8 cellular contexts compared by ENCODE assay signal in the genomic region with DNA sequence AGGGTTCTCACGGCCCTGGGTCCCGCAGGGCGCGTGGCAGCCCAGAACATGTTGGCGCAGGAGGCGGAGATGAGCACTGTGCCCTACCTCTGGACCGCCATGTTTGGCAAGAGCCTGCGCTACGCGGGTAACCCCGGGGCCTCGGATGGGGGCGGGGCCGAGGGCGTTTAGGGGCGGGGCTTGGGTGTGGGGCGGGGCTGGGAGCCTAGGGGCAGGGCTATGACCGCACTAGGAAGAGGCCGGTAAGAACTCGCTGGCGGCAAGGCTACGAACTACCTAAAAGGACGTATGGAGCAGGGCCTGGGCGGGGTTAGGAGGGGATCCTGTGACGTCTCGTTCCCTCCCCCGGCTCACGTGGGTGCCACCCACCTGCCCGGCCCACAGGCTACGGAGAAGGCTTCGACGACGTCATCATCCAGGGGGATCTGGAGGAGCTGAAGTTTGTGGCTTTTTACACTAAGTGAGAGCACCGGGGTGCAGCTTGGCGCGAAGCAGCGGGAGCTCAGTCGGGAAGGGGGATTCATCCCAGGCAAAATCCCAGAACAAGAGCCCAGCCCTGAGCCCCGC. TPM values are rescaled to one million over a fixed set of nuclear protein-coding genes. Genes with fewer than 3 reads are reported as not detected.
DNase-seq lines count a peak whose midpoint lies in the region; ATAC-seq and TF ChIP-seq lines count a peak whose summit lies in the region.

No MANE protein-coding gene starts in this region.

- 0 out of 3 replicates have a peak, but pooled peaks have one; percentile 18 for ATAC-seq in RWPE2 (ENCODE audit: low read depth)
- no peak for ATAC-seq in GM19452 (IDR thresholded peaks at IDR 0.05; ENCODE audit: unreplicated experiment)

- DNase-seq in AG04449 (ENCODE audit: low read depth, low spot score), result no peak
- DNase-seq in RWPE2 (ENCODE audit: low spot score), result no peak
- peak; percentile 79 for DNase-seq in astrocyte of the hippocampus (ENCODE audit: low read depth, low spot score)
- no peak for DNase-seq in iPS DF 6.9 (ENCODE audit: low read depth, low spot score)
- no peak for DNase-seq in NCI-H774 (lab: John Stamatoyannopoulos, UW)
- no peak for DNase-seq in NCI-H2107 treated with DMSO at 0.1 percent for 48 hours (lab: John Stamatoyannopoulos, UW; ENCODE audit: unreplicated experiment)

- H3K4me3 ChIP-seq in AG04449 (ENCODE audit: low read depth, low read length) (peak overlapping the region; percentile 36), RWPE2 (ENCODE audit: severe bottlenecking) (no peak overlapping the region), iPS DF 6.9 (ENCODE audit: low read length) (peak overlapping the region; percentile 7; the same call in 1 of the 2 replicates), skeletal muscle tissue (ENCODE audit: low read length in 3 of 3) (peak overlapping the region; percentile 38 to 54 (median 52))

- no peak for TF ChIP-seq CTCF in AG04449 (IDR thresholded peaks at IDR 0.05; ENCODE audit: insufficient read depth, low read length, missing control alignments)
- no peak for TF ChIP-seq CTCF in RWPE2 (IDR thresholded peaks at IDR 0.05; ENCODE audit: poor library complexity, severe bottlenecking)

- POLR2A ChIA-PET in AG04449 (lab: Yijun Ruan, JAX), result interaction anchor here (0.7 kb wide), 1 partner anchor 24 kb away, joined by 4 read pairs; no protein-coding TSS in a partner anchor

- peak overlapping the region in 2 of 3 donors; percentile 65 to 97 for H3K9ac ChIP-seq in skeletal muscle tissue (ENCODE audit: low read depth in 1 of 3, low read length in 3 of 3)

- H3K36me3 ChIP-seq in RWPE2 (ENCODE audit: low read depth) (peaks cover 9% of the 10 kb centered on the region), iPS DF 6.9 (ENCODE audit: control insufficient read depth, insufficient read depth, low read length) (no peaks in the 10 kb centered on the region; the same call in 1 of the 2 replicates), skeletal muscle tissue (ENCODE audit: control insufficient read depth in 3 of 3, insufficient read depth in 3 of 3, low read length in 3 of 3) (peaks cover 6 to 12% (median 10%) of the 10 kb centered on the region in 3 donors)

- CTCF ChIA-PET in AG04449 (lab: Yijun Ruan, JAX), result interaction anchor here (2.8 to 3.4 kb wide), 3 partner anchors 8 to 21 kb away, joined by 10 to 29 read pairs (median 14); no protein-coding TSS in a partner anchor

- H3K27ac ChIP-seq in RWPE2 (ENCODE audit: poor library complexity, severe bottlenecking) (no peak overlapping the region), iPS DF 6.9 (ENCODE audit: low read length) (no peak overlapping the region), skeletal muscle tissue (ENCODE audit: low read depth, low read length) (no peak overlapping the region)

- WGBS in iPS DF 6.9 (ENCODE audit: insufficient coverage, insufficient read length), result no CpG with 5 or more reads among the region's 39 CpGs

- H3K4me1 ChIP-seq in RWPE2 (ENCODE audit: insufficient read depth, poor library complexity, severe bottlenecking), result no peaks in the 10 kb centered on the region
- peaks cover 5% of the 10 kb centered on the region for H3K4me1 ChIP-seq in iPS DF 6.9 (ENCODE audit: control insufficient read depth, insufficient read depth, low read length)
- peaks cover 29 to 42% (median 39%) of the 10 kb centered on the region in 3 donors for H3K4me1 ChIP-seq in skeletal muscle tissue (ENCODE audit: control insufficient read depth in 3 of 3, insufficient read depth in 3 of 3, low read length in 3 of 3)

- H3K9me3 ChIP-seq in RWPE2 (ENCODE audit: severe bottlenecking) (no peaks in the 10 kb centered on the region), iPS DF 6.9 (ENCODE audit: control insufficient read depth, insufficient read depth, low read length) (no peaks in the 10 kb centered on the region), skeletal muscle tissue (ENCODE audit: control insufficient read depth in 3 of 3, low read length in 3 of 3) (no peaks in the 10 kb centered on the region)

- H3K27me3 ChIP-seq in RWPE2 (ENCODE audit: insufficient read depth, poor library complexity, severe bottlenecking) (no peaks in the 10 kb centered on the region), iPS DF 6.9 (ENCODE audit: control insufficient read depth, insufficient read depth, low read length) (no peaks in the 10 kb centered on the region), skeletal muscle tissue (ENCODE audit: control insufficient read depth in 3 of 3, insufficient read depth in 3 of 3, low read length in 3 of 3) (peaks cover 4 to 21% (median 9%) of the 10 kb centered on the region in 3 donors)

RNA-seq across cellular contexts. Expression of a gene that starts 2.8 kb away (rescaled TPM):
- total RNA-seq in skeletal muscle tissue, result 32.4 TPM

RNA-seq across cellular contexts. Expression of a gene that starts 12.3 kb away (rescaled TPM):
- under 0.01 TPM for total RNA-seq in skeletal muscle tissue

RNA-seq across cellular contexts. Expression of a gene that starts 22.6 kb away (rescaled TPM):
- 15.7 TPM for total RNA-seq in skeletal muscle tissue

RNA-seq across cellular contexts. Expression of a gene that starts 35.6 kb away (rescaled TPM):
- total RNA-seq in skeletal muscle tissue, result 11.0 TPM

RNA-seq across cellular contexts. Expression of a gene that starts 53.0 kb away (rescaled TPM):
- total RNA-seq in skeletal muscle tissue, result 1.6 TPM
